8 cellular contexts compared by ENCODE assay signal in genomic region chr15:39919740-39920509, GRCh38. TPM values are rescaled to one million over a fixed set of nuclear protein-coding genes. Genes with fewer than 3 reads are reported as not detected.
DNase-seq lines count a peak whose midpoint lies in the region; ATAC-seq, FAIRE-seq and TF ChIP-seq lines count a peak whose summit lies in the region.

Gene GPR176, minus strand, starts transcription at chr15:39920266. Its CDS starts 240 bp downstream, at chr15:39920026.

- H3K27me3 ChIP-seq in HUES48 (ENCODE audit: control insufficient read depth, insufficient read depth, low read length), result no peaks in the 10 kb centered on the region
- H3K27me3 ChIP-seq in small intestine (ENCODE audit: control insufficient read depth in 2 of 2, insufficient read depth in 2 of 2, low read length in 2 of 2), result peaks cover 4 to 5% of the 10 kb centered on the region in 2 donors

- peaks cover 9% of the 10 kb centered on the region for H3K9me3 Mint-ChIP-seq in WTC11

- peaks cover 32% of the 10 kb centered on the region for H3K4me1 ChIP-seq in HUES48 (ENCODE audit: control insufficient read depth, insufficient read depth, low read length)
- peaks cover 3% of the 10 kb centered on the region in 2 donors for H3K4me1 ChIP-seq in small intestine (ENCODE audit: control insufficient read depth in 2 of 2, insufficient read depth in 1 of 2, low read depth in 1 of 2, low read length in 1 of 2)

- CTCF ChIA-PET in WTC11 (lab: Charles Lee), result interaction anchor here (0.9 to 1.3 kb wide), 3 partner anchors 15 to 137 kb away, joined by 3 to 4 read pairs (median 3); partner anchors contain the start of gene FSIP1

- H3K36me3 ChIP-seq in HUES48 (ENCODE audit: control insufficient read depth, insufficient read depth, low read length) (peaks cover 16% of the 10 kb centered on the region), small intestine (ENCODE audit: control insufficient read depth in 2 of 2, insufficient read depth in 2 of 2, low read length in 2 of 2) (no peaks in the 10 kb centered on the region)

- H3K4me3 ChIP-seq in HUES48 (ENCODE audit: low read depth, low read length), result peak within 1 kb of the TSS; percentile 82
- H3K4me3 ChIP-seq in choroid plexus epithelial cell (ENCODE audit: low read depth, low read length), result peak within 1 kb of the TSS; percentile 79
- peak within 1 kb of the TSS; percentile 54 to 62 for H3K4me3 ChIP-seq in small intestine (ENCODE audit: low read depth in 1 of 2, low read length in 2 of 2)

- H3K9me3 ChIP-seq in HUES48 (ENCODE audit: control insufficient read depth, insufficient read depth, low read length), result no peaks in the 10 kb centered on the region
- no peaks in the 10 kb centered on the region for H3K9me3 ChIP-seq in small intestine (ENCODE audit: control insufficient read depth, low read depth)

- H3K27ac ChIP-seq in HUES48 (ENCODE audit: low read depth, low read length) (peak within 1 kb of the TSS; percentile 66), small intestine (ENCODE audit: low read depth in 1 of 2, low read length in 1 of 2) (peak within 1 kb of the TSS in 1 of 2 donors; percentile 89)

- TF ChIP-seq CTCF in WTC11 (IDR thresholded peaks at IDR 0.05) (no peak), choroid plexus epithelial cell (conservative IDR thresholded peaks at IDR 0.05; ENCODE audit: low read depth, low read length) (peak; percentile 2)

- peaks cover 31% of the 10 kb centered on the region for H3K36me3 Mint-ChIP-seq in WTC11

- peak within 1 kb of the TSS; percentile 23 for H3K27ac Mint-ChIP-seq in WTC11

- WGBS in small intestine, 3 donors, result 1% methylated on average over 64 to 84 of the region's 84 CpGs

- POLR2A ChIA-PET in WTC11 (lab: Charles Lee), result interaction anchor here (0.6 to 2.4 kb wide), 4 partner anchors 11 to 32 kb away, joined by 5 to 16 read pairs (median 6); partner anchors contain the start of gene EIF2AK4

- peaks cover 51% of the 10 kb centered on the region for H3K4me1 Mint-ChIP-seq in WTC11

- peak within 1 kb of the TSS; percentile 85 for H3K9ac ChIP-seq in HUES48 (ENCODE audit: low read depth, low read length)

- ATAC-seq in WTC11, result peak; percentile 57

- H3K4me3 Mint-ChIP-seq in WTC11, result peak within 1 kb of the TSS; percentile 85

- FAIRE-seq in small intestine (lab: Jason Lieb, UNC), result no peak

- H3K27me3 Mint-ChIP-seq in WTC11 (ENCODE audit: low read depth), result no peaks in the 10 kb centered on the region

- DNase-seq in NCI-H748 (lab: John Stamatoyannopoulos, UW; ENCODE audit: unreplicated experiment) (peak; percentile 50), NCI-H748 treated with DMSO at 0.1 percent for 48 hours (lab: John Stamatoyannopoulos, UW) (no peak), WTC11 (ENCODE audit: low spot score) (peak; percentile 54), choroid plexus epithelial cell (ENCODE audit: low read depth) (peak; percentile 71), islet precursor cell (peak; percentile 72), small intestine (peak; percentile 6), mucosa of gallbladder (ENCODE audit: low spot score) (no peak)

TF ChIP-seq in WTC11, 78 proteins besides CTCF, POLR2A, EP300 and RAD21:
- TF ChIP-seq ARID4B (CRISPR knock-in tag; IDR thresholded peaks at IDR 0.05; ENCODE audit: borderline replicate concordance) (no peak), HMGA2 (CRISPR knock-in tag; IDR thresholded peaks at IDR 0.05) (no peak), ESRRA (CRISPR knock-in tag; IDR thresholded peaks at IDR 0.05; ENCODE audit: borderline replicate concordance) (peak; percentile 74), RELA (CRISPR knock-in tag; IDR thresholded peaks at IDR 0.05; ENCODE audit: borderline replicate concordance) (peak; percentile 12; the same call in 1 of the 2 replicates), KAT7 (CRISPR knock-in tag; IDR thresholded peaks at IDR 0.05; ENCODE audit: borderline replicate concordance) (peak; percentile 93; the same call in 1 of the 2 replicates), HMGXB4 (CRISPR knock-in tag; IDR thresholded peaks at IDR 0.05) (peak; percentile 62; the same call in 1 of the 2 replicates), PRRX2 (CRISPR knock-in tag; IDR thresholded peaks at IDR 0.05) (no peak), ZNF138 (CRISPR knock-in tag; conservative IDR thresholded peaks at IDR 0.05) (no peak), ZNF121 (CRISPR knock-in tag; IDR thresholded peaks at IDR 0.05) (no peak), JUN (CRISPR knock-in tag; IDR thresholded peaks at IDR 0.05) (0 out of 2 replicates have a peak, but pooled peaks have one; percentile 10), ATF6 (CRISPR knock-in tag; IDR thresholded peaks at IDR 0.05) (no peak), NFATC4 (CRISPR knock-in tag; IDR thresholded peaks at IDR 0.05) (no peak), FOXP1 (CRISPR knock-in tag; IDR thresholded peaks at IDR 0.05; ENCODE audit: borderline replicate concordance) (no peak), ZNF671 (CRISPR knock-in tag; IDR thresholded peaks at IDR 0.05) (no peak), MLX (CRISPR knock-in tag; IDR thresholded peaks at IDR 0.05) (0 out of 2 replicates have a peak, but pooled peaks have one; percentile 13)
- TF ChIP-seq, protein P1, sequence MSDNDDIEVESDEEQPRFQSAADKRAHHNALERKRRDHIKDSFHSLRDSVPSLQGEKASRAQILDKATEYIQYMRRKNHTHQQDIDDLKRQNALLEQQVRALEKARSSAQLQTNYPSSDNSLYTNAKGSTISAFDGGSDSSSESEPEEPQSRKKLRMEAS (CRISPR knock-in tag; IDR thresholded peaks at IDR 0.05), result peak; percentile 29; the same call in 1 of the 2 replicates

RNA-seq across cellular contexts. Expression of gene GPR176, which starts in this region (rescaled TPM):
- 117 to 131 TPM (median 127 TPM) in 3 replicates for total RNA-seq in WTC11 (2021)
- 1 to 10 TPM in 1 of 3 donors, under 1 TPM in 1, not detected in 1; 0.54 to 3.3 TPM for polyA plus RNA-seq in small intestine
- 5.4 TPM for total RNA-seq in mucosa of gallbladder

Comparison
In these comparisons a context has a peak if more than half of its experiments do, and no peak if none do; other contexts are left out.
1. RNA of gene GPR176 (total RNA-seq): 117 to 131 TPM in WTC11; 5.4 TPM in mucosa of gallbladder (single experiment); every median in the first group is over 10 times any median in the second.
2. DNase-seq: peak in NCI-H748 (single experiment), WTC11 (single experiment), choroid plexus epithelial cell (single experiment), islet precursor cell (single experiment) and small intestine (single experiment); none in NCI-H748 treated with DMSO at 0.1 percent for 48 hours (single experiment) and mucosa of gallbladder (single experiment).
3. Peak in every context shown above with its lines, with median percentiles within 50 percentile points of each other: H3K4me3 ChIP-seq.